In genomic region chr10:33507662-33508425, GRCh38 we compare ENCODE assay signal across 1 cellular context.
TF ChIP-seq lines count a peak whose summit lies in the region.

No MANE protein-coding gene starts in this region.

TF ChIP-seq in GM23338, 12 proteins besides CTCF, POLR2A, EP300 and RAD21:
- TF ChIP-seq ZNF462 (CRISPR knock-in tag; IDR thresholded peaks at IDR 0.05) (no peak), EZH2 (IDR thresholded peaks at IDR 0.05; ENCODE audit: low read depth, unreplicated experiment) (no peak), CREB1 (CRISPR knock-in tag; IDR thresholded peaks at IDR 0.05; ENCODE audit: low read depth) (no peak), JUNB (IDR thresholded peaks at IDR 0.05; ENCODE audit: unreplicated experiment) (no peak), ETS1 (IDR thresholded peaks at IDR 0.05) (no peak), REST (IDR thresholded peaks at IDR 0.05; ENCODE audit: unreplicated experiment) (no peak), NANOG (IDR thresholded peaks at IDR 0.05; ENCODE audit: borderline replicate concordance) (no peak), ZNF114 (CRISPR knock-in tag; IDR thresholded peaks at IDR 0.05) (no peak), POLR2AphosphoS5 (IDR thresholded peaks at IDR 0.05; ENCODE audit: low read depth) (no peak), EZH2phosphoT487 (IDR thresholded peaks at IDR 0.05; ENCODE audit: unreplicated experiment) (no peak), STAT1 (IDR thresholded peaks at IDR 0.05; ENCODE audit: unreplicated experiment) (no peak), ZNF331 (CRISPR knock-in tag; IDR thresholded peaks at IDR 0.05; ENCODE audit: low read depth) (no peak)
TF ChIP-seq in GM23338: peak in this region for 0.
